ENCODE assay signal across 8 cellular contexts in genomic region chr22:45163074-45163416, GRCh38. TPM values are rescaled to one million over a fixed set of nuclear protein-coding genes. Genes with fewer than 3 reads are reported as not detected.
DNase-seq lines count a peak whose midpoint lies in the region; ATAC-seq and TF ChIP-seq lines count a peak whose summit lies in the region.

No MANE protein-coding gene starts in this region.

- no peaks in the 10 kb centered on the region for H3K9me3 Mint-ChIP-seq in type B pancreatic cell

- ATAC-seq in HG02678 (IDR thresholded peaks at IDR 0.05; ENCODE audit: unreplicated experiment): no peak

- H3K27me3 ChIP-seq in H7 (ENCODE audit: control insufficient read depth, insufficient read depth, low read length) (no peaks in the 10 kb centered on the region), dorsolateral prefrontal cortex (no peaks in the 10 kb centered on the region)

- peaks cover 9% of the 10 kb centered on the region for H3K36me3 Mint-ChIP-seq in type B pancreatic cell

- H3K4me3 ChIP-seq in H7 (ENCODE audit: insufficient read depth, low read depth, low read length) (peak overlapping the region; percentile 96), dorsolateral prefrontal cortex (peak overlapping the region; percentile 56 to 100 (median 86))

- peak overlapping the region; percentile 97 for H3K4me3 Mint-ChIP-seq in type B pancreatic cell

- DNase-seq in COLO668 (lab: John Stamatoyannopoulos, UW; ENCODE audit: unreplicated experiment) (peak; percentile 54), H7 (no peak), OCI-M1 (lab: John Stamatoyannopoulos, UW) (peak; percentile 61), dorsolateral prefrontal cortex (no peak), lung microvascular endothelial cell (ENCODE audit: low read depth in 2 of 2) (peak; percentile 50 to 56), type B pancreatic cell (ENCODE audit: extremely low spot score, unreplicated experiment) (no peak)
- no peak for DNase-seq in stimulated activated CD4-positive, alpha-beta T cell treated with anti-CD3 and anti-CD28 coated beads, Interleukin-4, amount 100 ng/mL, for 4 hours

- peaks cover 42% of the 10 kb centered on the region for H3K4me1 Mint-ChIP-seq in type B pancreatic cell (ENCODE audit: unreplicated experiment)

- no peaks in the 10 kb centered on the region for H3K27me3 Mint-ChIP-seq in type B pancreatic cell

- peak overlapping the region in 52 of 59 donors; percentile 2 to 92 (median 78) for H3K27ac ChIP-seq in dorsolateral prefrontal cortex

- intact Hi-C loops in dorsolateral prefrontal cortex (cut with DNase I): loop anchor here (2.0 to 10.0 kb wide), 10 partner anchors 44 to 274 kb away; partner anchors contain the start of genes FAM118A (in 1 of the 2) and KIAA0930 (in 1 of the 2)

- peak overlapping the region; percentile 99 for H3K27ac Mint-ChIP-seq in type B pancreatic cell

- no peak for TF ChIP-seq CTCF in dorsolateral prefrontal cortex (IDR thresholded peaks at IDR 0.05 in 54 of 56, conservative IDR thresholded peaks at IDR 0.05 in 2 of 56; ENCODE audit: low read depth in 1 of 56, partially characterized antibody in 56 of 56)
- no peak for TF ChIP-seq CTCF in type B pancreatic cell (conservative IDR thresholded peaks at IDR 0.05)

- peaks cover under 1% of the 10 kb centered on the region; the same call in 1 of the 2 replicates for H3K36me3 ChIP-seq in H7 (replicated peaks; ENCODE audit: control insufficient read depth, insufficient read depth, low read length)

RNA-seq across cellular contexts. Expression of gene NUP50, which starts 0.7 kb away (rescaled TPM):
- 82.6 and 89.0 TPM in 2 replicates for total RNA-seq in H7 (2014; rRNA removed; shearing (Covaris generic))
- total RNA-seq in dorsolateral prefrontal cortex (10 to 100 TPM; 27.1 to 82.5 (median 51.9) TPM), lung microvascular endothelial cell (35.1 and 41.5 TPM in 2 replicates), type B pancreatic cell (ENCODE audit: low replicate concordance) (83.6 and 93.0 TPM in 2 replicates)

Comparison
In these comparisons a context has a peak if more than half of its experiments do, and no peak if none do; other contexts are left out.
1. DNase-seq: peak in COLO668 (single experiment), OCI-M1 (single experiment) and lung microvascular endothelial cell (2 of 2); none in H7 (single experiment), dorsolateral prefrontal cortex (0 of 10), type B pancreatic cell (single experiment) and stimulated activated CD4-positive, alpha-beta T cell treated with anti-CD3 and anti-CD28 coated beads, Interleukin-4, amount 100 ng/mL, for 4 hours (0 of 2).